ENCODE assay signal across 8 cellular contexts in the genomic region with DNA sequence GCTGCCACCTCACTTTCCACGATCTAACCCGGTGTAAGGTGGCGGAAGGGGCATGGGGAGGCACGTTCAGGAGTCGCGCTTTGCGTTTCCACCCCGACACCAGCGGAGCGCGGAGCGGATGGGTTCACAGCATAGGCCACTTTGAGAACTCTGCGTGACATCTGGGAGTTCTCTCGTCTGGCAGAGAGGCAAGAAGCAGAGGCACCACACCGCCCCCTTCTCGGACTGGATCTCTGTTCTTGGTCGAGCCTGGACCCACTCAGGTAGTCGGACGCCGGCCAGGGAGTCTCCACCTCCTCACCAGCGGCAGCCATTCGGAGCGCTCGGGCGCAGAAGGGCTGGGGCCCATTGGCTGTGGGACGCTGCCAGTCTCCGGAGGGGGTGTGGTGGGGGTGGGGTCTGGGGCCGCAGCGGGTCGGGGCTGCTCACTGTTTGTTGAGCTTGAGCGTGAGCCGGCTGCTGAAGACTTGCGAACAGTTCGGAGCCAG. TPM values are rescaled to one million over a fixed set of nuclear protein-coding genes. Genes with fewer than 3 reads are reported as not detected.
A peak's percentile ranks its signal among the peaks of the same experiment; 100 is the strongest.
DNase-seq lines count a peak whose midpoint lies in the region; ATAC-seq and TF ChIP-seq lines count a peak whose summit lies in the region.

Gene DACH2 (plus strand): TSS at position 428 of the 488 bp plus-strand sequence.

- H3K27ac Mint-ChIP-seq in activated T-helper 2 cell treated with anti-CD3 and anti-CD28 coated beads, Interferon-gamma antibody, Interleukin-2, Interleukin-4, amounts not matched to agents 10 μg/mL and 5 μg/mL and 100 μg/mL, durations not matched to agents 14 hours and 24 hours and 36 hours = no peak within 1 kb of the TSS
- no peak within 1 kb of the TSS for H3K27ac Mint-ChIP-seq in natural killer cell

- H3K27me3 Mint-ChIP-seq in activated T-helper 2 cell treated with anti-CD3 and anti-CD28 coated beads, Interferon-gamma antibody, Interleukin-2, Interleukin-4, amounts not matched to agents 10 μg/mL and 5 μg/mL and 100 μg/mL, durations not matched to agents 14 hours and 24 hours and 36 hours (ENCODE audit: low read depth) = peaks cover 25% of the 10 kb centered on the region
- peaks cover 21 to 26% of the 10 kb centered on the region in 2 donors for H3K27me3 Mint-ChIP-seq in natural killer cell (ENCODE audit: low read depth in 2 of 2)

- no peaks in the 10 kb centered on the region for H3K4me1 ChIP-seq in foreskin keratinocyte

- H3K4me1 Mint-ChIP-seq in activated T-helper 2 cell treated with anti-CD3 and anti-CD28 coated beads, Interferon-gamma antibody, Interleukin-2, Interleukin-4, amounts not matched to agents 10 μg/mL and 5 μg/mL and 100 μg/mL, durations not matched to agents 14 hours and 24 hours and 36 hours (ENCODE audit: low read depth) = no peaks in the 10 kb centered on the region
- H3K4me1 Mint-ChIP-seq in natural killer cell = peaks cover 10 to 11% of the 10 kb centered on the region in 2 donors

- ATAC-seq in HG02623 (IDR thresholded peaks at IDR 0.05; ENCODE audit: unreplicated experiment) (peak; percentile 98), foreskin keratinocyte (peak; percentile 98), natural killer cell (peak; percentile 24 to 78 (median 53))

- no peaks in the 10 kb centered on the region for H3K36me3 Mint-ChIP-seq in activated T-helper 2 cell treated with anti-CD3 and anti-CD28 coated beads, Interferon-gamma antibody, Interleukin-2, Interleukin-4, amounts not matched to agents 10 μg/mL and 5 μg/mL and 100 μg/mL, durations not matched to agents 14 hours and 24 hours and 36 hours (ENCODE audit: low read depth)
- no peaks in the 10 kb centered on the region for H3K36me3 Mint-ChIP-seq in natural killer cell

- intact Hi-C loops in activated T-helper 2 cell treated with anti-CD3 and anti-CD28 coated beads, Interferon-gamma antibody, Interleukin-2, Interleukin-4, amounts not matched to agents 10 μg/mL and 5 μg/mL and 100 μg/mL, durations not matched to agents 14 hours and 24 hours and 36 hours (cut with micrococcal nuclease) = no loop called here
- intact Hi-C loops in natural killer cell (cut with micrococcal nuclease) = no loop called here

- H3K27ac ChIP-seq in foreskin keratinocyte (no peak within 1 kb of the TSS), substantia nigra (ENCODE audit: low read depth, low read length, poor library complexity, severe bottlenecking) (no peak within 1 kb of the TSS)

- peak; percentile 64 for DNase-seq in GM13976 (ENCODE audit: low spot score)
- DNase-seq in NCI-H2227 treated with DMSO at 0.1 percent for 48 hours (lab: John Stamatoyannopoulos, UW) = peak; percentile 75
- DNase-seq in activated T-helper 2 cell treated with anti-CD3 and anti-CD28 coated beads, Interferon-gamma antibody, Interleukin-2, Interleukin-4, amounts not matched to agents 10 μg/mL and 5 μg/mL and 100 μg/mL, durations not matched to agents 14 hours and 24 hours and 36 hours (ENCODE audit: low spot score) = peak; percentile 15
- peak; percentile 23 to 46 for DNase-seq in foreskin keratinocyte
- no peak for DNase-seq in natural killer cell
- peak; percentile 4 to 84 (median 54) for DNase-seq in substantia nigra (lab: John Stamatoyannopoulos, UW)
- DNase-seq in NCI-H1694 (lab: John Stamatoyannopoulos, UW) = no peak

- peaks cover 20% of the 10 kb centered on the region for H3K27me3 ChIP-seq in foreskin keratinocyte

- H3K4me3 Mint-ChIP-seq in activated T-helper 2 cell treated with anti-CD3 and anti-CD28 coated beads, Interferon-gamma antibody, Interleukin-2, Interleukin-4, amounts not matched to agents 10 μg/mL and 5 μg/mL and 100 μg/mL, durations not matched to agents 14 hours and 24 hours and 36 hours (ENCODE audit: low read depth) = peak within 1 kb of the TSS; percentile 76
- peak within 1 kb of the TSS; percentile 75 for H3K4me3 Mint-ChIP-seq in natural killer cell

- H3K9me3 Mint-ChIP-seq in activated T-helper 2 cell treated with anti-CD3 and anti-CD28 coated beads, Interferon-gamma antibody, Interleukin-2, Interleukin-4, amounts not matched to agents 10 μg/mL and 5 μg/mL and 100 μg/mL, durations not matched to agents 14 hours and 24 hours and 36 hours = no peaks in the 10 kb centered on the region
- peaks cover 0 to 2% of the 10 kb centered on the region in 2 donors for H3K9me3 Mint-ChIP-seq in natural killer cell

- in situ Hi-C loops in GM13976 (cut with MboI; ENCODE audit: low sequenced_read_pairs, unreplicated experiment) = no loop called here

- TF ChIP-seq CTCF in GM13976 (IDR thresholded peaks at IDR 0.05; ENCODE audit: borderline replicate concordance, control extremely low read depth, extremely low read depth, insufficient read depth, missing control alignments) (no peak), foreskin keratinocyte (conservative IDR thresholded peaks at IDR 0.05) (no peak), natural killer cell (IDR thresholded peaks at IDR 0.05) (no peak)

RNA-seq across cellular contexts. Expression of gene DACH2, which starts in this region (rescaled TPM):
- total RNA-seq in activated T-helper 2 cell treated with anti-CD3 and anti-CD28 coated beads, Interferon-gamma antibody, Interleukin-2, Interleukin-4, amounts not matched to agents 10 μg/mL and 5 μg/mL and 100 μg/mL, durations not matched to agents 14 hours and 24 hours and 36 hours = not detected in 2 replicates
- not detected in 2 replicates for total RNA-seq in foreskin keratinocyte
- polyA plus RNA-seq in foreskin keratinocyte = not detected in 2 replicates
- total RNA-seq in natural killer cell = not detected

Comparison
In these comparisons a context has a peak if more than half of its experiments do, and no peak if none do; other contexts are left out.
1. Peak in DNase-seq in activated T-helper 2 cell treated with anti-CD3 and anti-CD28 coated beads, Interferon-gamma antibody, Interleukin-2, Interleukin-4, amounts not matched to agents 10 μg/mL and 5 μg/mL and 100 μg/mL, durations not matched to agents 14 hours and 24 hours and 36 hours; RNA of the gene not detected or under 1 TPM.
2. Peak in DNase-seq and ATAC-seq in foreskin keratinocyte; RNA of the gene not detected or under 1 TPM.
3. Peak in ATAC-seq in natural killer cell; RNA of the gene not detected or under 1 TPM.
4. DNase-seq: peak in GM13976 (single experiment), NCI-H2227 treated with DMSO at 0.1 percent for 48 hours (single experiment) and substantia nigra (49 of 49); none in natural killer cell (single experiment) and NCI-H1694 (single experiment).
5. Peak in every context shown above with its lines, with median percentiles within 50 percentile points of each other: ATAC-seq.